8 cellular contexts compared by ENCODE assay signal in the genomic region with DNA sequence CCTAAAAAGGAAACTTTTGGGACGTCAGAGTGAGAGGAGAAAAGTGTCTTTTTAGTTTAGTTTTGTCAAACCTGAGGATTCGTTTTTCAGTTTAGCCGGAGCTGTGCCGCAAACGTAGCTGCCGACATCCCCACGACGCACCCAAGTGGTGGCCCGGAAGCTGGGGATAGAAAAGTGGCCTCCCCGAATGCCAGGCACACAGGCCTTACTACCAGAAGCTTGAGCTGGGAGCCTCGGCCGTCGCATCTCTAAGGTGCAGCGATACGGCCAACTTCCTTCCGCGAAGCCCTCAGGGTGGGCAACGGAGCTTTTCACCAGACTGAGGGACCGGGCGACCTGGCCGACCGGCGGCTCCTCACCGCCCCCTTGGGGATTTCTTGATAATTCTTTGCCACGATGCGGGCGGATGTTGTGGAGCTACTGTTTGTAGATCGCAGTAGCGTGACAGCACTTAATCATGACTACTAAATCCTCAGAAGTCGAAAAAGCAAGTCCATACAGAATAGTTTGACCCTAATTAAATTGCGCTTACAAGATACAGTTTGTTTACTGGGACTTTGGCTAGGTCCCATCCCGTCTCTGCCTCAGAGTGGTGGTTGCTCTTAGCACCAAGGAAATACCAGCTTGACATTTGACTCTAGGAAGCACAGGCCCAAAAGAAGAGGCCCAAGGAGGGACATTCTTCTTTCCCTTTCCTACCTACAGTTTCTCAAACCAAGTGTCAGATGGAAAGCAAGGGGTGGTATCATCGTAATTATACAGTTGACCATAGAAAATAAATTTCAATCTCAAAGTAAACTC. TPM values are rescaled to one million over a fixed set of nuclear protein-coding genes. Genes with fewer than 3 reads are reported as not detected.
DNase-seq lines count a peak whose midpoint lies in the region; ATAC-seq, FAIRE-seq and TF ChIP-seq lines count a peak whose summit lies in the region.

No MANE protein-coding gene starts in this region.

- H3K36me3 ChIP-seq in keratinocyte (ENCODE audit: control insufficient read depth in 2 of 2, extremely low read depth in 1 of 2, insufficient read depth in 2 of 2, low read length in 2 of 2): no peaks in the 10 kb centered on the region

- peak overlapping the region; percentile 93 for H3K9ac ChIP-seq in keratinocyte (ENCODE audit: control insufficient read depth, extremely low read depth, insufficient read depth, low read length)

- peak overlapping the region; percentile 88 for H3K4me3 Mint-ChIP-seq in central memory CD8-positive, alpha-beta T cell

- peaks cover 27% of the 10 kb centered on the region for H3K79me2 ChIP-seq in keratinocyte (ENCODE audit: control insufficient read depth, insufficient read depth, low read length)

- TF ChIP-seq CTCF in keratinocyte (optimal IDR thresholded peaks at IDR 0.05 in 1 of 3, IDR thresholded peaks at IDR 0.05 in 1 of 3, conservative IDR thresholded peaks at IDR 0.05 in 1 of 3; ENCODE audit: extremely low read depth in 1 of 3, insufficient read depth in 2 of 3, low read length in 3 of 3): peak; percentile 63 to 79 (median 70)

- H3K9me3 Mint-ChIP-seq in central memory CD8-positive, alpha-beta T cell: no peaks in the 10 kb centered on the region

- TF ChIP-seq POLR2A in GM19193 (IDR thresholded peaks at IDR 0.05; ENCODE audit: extremely low read depth, insufficient read depth, insufficient read length): peak; percentile 41

- dilution Hi-C loops in keratinocyte (cut with MboI; ENCODE audit: extremely low pct_ligation_motif_present, low sequenced_read_pairs): no loop called here

- H3K4me2 ChIP-seq in keratinocyte (ENCODE audit: control insufficient read depth, extremely low read depth, insufficient read depth, low read depth, low read length): peak overlapping the region; percentile 91

- H4K20me1 ChIP-seq in keratinocyte (ENCODE audit: control insufficient read depth, extremely low read depth, insufficient read depth, low read length): no peaks in the 10 kb centered on the region

- peaks cover 13% of the 10 kb centered on the region for H3K36me3 Mint-ChIP-seq in central memory CD8-positive, alpha-beta T cell (ENCODE audit: insufficient read depth)

- DNase-seq in AML-193 (lab: John Stamatoyannopoulos, UW): peak; percentile 70 to 77
- peak; percentile 84 for DNase-seq in NCI-H345 treated with DMSO at 0.1 percent for 48 hours (lab: John Stamatoyannopoulos, UW; ENCODE audit: unreplicated experiment)
- peak; percentile 81 to 84 for DNase-seq in central memory CD8-positive, alpha-beta T cell (ENCODE audit: low spot score in 2 of 2)
- DNase-seq in keratinocyte (ENCODE audit: low read depth, low spot score): no peak
- peak; percentile 74 for DNase-seq in stimulated activated CD4-positive, alpha-beta T cell treated with anti-CD3 and anti-CD28 coated beads, Interleukin-12 subunit alpha, Interleukin-12 subunit beta, amount 100 ng/mL, for 4 hours

- H3K27ac ChIP-seq in keratinocyte (ENCODE audit: control insufficient read depth, insufficient read depth, low read length): peak overlapping the region; percentile 96

- H3K27me3 Mint-ChIP-seq in central memory CD8-positive, alpha-beta T cell: no peaks in the 10 kb centered on the region

- ATAC-seq in HG03378 (IDR thresholded peaks at IDR 0.05; ENCODE audit: unreplicated experiment): peak; percentile 76
- ATAC-seq in activated CD4-positive, CD25-positive, alpha-beta regulatory T cell treated with anti-CD3 and anti-CD28 coated beads, Interleukin-2, amount 50 U/mL, for 24 hours: peak; percentile 76 to 78
- ATAC-seq in central memory CD8-positive, alpha-beta T cell (replicated peaks; ENCODE audit: extremely low read depth, poor library complexity, severe bottlenecking): peak; percentile 78

- peak; percentile 75 for FAIRE-seq in keratinocyte (lab: Jason Lieb, UNC)

- peak overlapping the region; percentile 68 to 85 (median 73) for H3K4me3 ChIP-seq in keratinocyte (ENCODE audit: control insufficient read depth in 2 of 3, extremely low read depth in 1 of 3, insufficient read depth in 2 of 3, low read depth in 1 of 3, low read length in 3 of 3)

- H3K27ac Mint-ChIP-seq in central memory CD8-positive, alpha-beta T cell (ENCODE audit: low read depth): peak overlapping the region; percentile 98

- peak overlapping the region; percentile 97 for H2AFZ ChIP-seq in keratinocyte (ENCODE audit: control insufficient read depth, low read length)

- peaks cover 35% of the 10 kb centered on the region for H3K4me1 Mint-ChIP-seq in central memory CD8-positive, alpha-beta T cell

- no peaks in the 10 kb centered on the region for H3K27me3 ChIP-seq in keratinocyte (ENCODE audit: control insufficient read depth, extremely low read depth, insufficient read depth, low read length)

- H3K4me1 ChIP-seq in keratinocyte (ENCODE audit: control insufficient read depth, extremely low read depth, insufficient read depth, low read length): peaks cover 4% of the 10 kb centered on the region

- H3K9me1 ChIP-seq in keratinocyte (ENCODE audit: control insufficient read depth, extremely low read depth, insufficient read depth, low read length): no peaks in the 10 kb centered on the region

- H3K9me3 ChIP-seq in keratinocyte (ENCODE audit: control insufficient read depth, low read depth, low read length): no peaks in the 10 kb centered on the region

RNA-seq across cellular contexts. Expression of a gene that starts 0.6 kb away (rescaled TPM):
- polyA plus RNA-seq in keratinocyte: 14.8 to 30.7 TPM (median 29.3 TPM) in 3 replicates
- polyA plus RNA-seq in keratinocyte (2011; ENCODE audit: low read depth): 13.4 TPM
- polyA plus RNA-seq in keratinocyte (2011; cell fraction: cytosol; rRNA removed): 10.8 and 31.0 TPM in 2 replicates
- polyA plus RNA-seq in keratinocyte (2011; cell fraction: nucleus; rRNA removed): 33.4 and 41.8 TPM in 2 replicates
- polyA plus RNA-seq in keratinocyte (2012; ENCODE audit: low replicate concordance): 16.0 and 25.9 TPM in 2 replicates
- 4.5 to 45.1 TPM (median 32.3 TPM) in 3 replicates for polyA minus RNA-seq in keratinocyte
- 15.2 TPM for polyA minus RNA-seq in keratinocyte (2011; cell fraction: cytosol; rRNA and poly(A)+ RNA removed)
- 10.9 and 26.3 TPM in 2 replicates for polyA minus RNA-seq in keratinocyte (2011; cell fraction: nucleus; rRNA and poly(A)+ RNA removed)

RNA-seq across cellular contexts. Expression of a gene that starts 30.7 kb away (rescaled TPM):
- 2.6 to 5.8 TPM (median 2.7 TPM) in 3 replicates for polyA plus RNA-seq in keratinocyte
- polyA plus RNA-seq in keratinocyte (2011; ENCODE audit: low read depth): 0.76 TPM
- 1.1 and 1.8 TPM in 2 replicates for polyA plus RNA-seq in keratinocyte (2011; cell fraction: cytosol; rRNA removed)
- polyA plus RNA-seq in keratinocyte (2011; cell fraction: nucleus; rRNA removed): 4.9 and 5.4 TPM in 2 replicates
- polyA plus RNA-seq in keratinocyte (2012; ENCODE audit: low replicate concordance): 1.1 and 1.5 TPM in 2 replicates
- polyA minus RNA-seq in keratinocyte: 0.23 to 5.5 TPM (median 2.5 TPM) in 3 replicates
- polyA minus RNA-seq in keratinocyte (2011; cell fraction: cytosol; rRNA and poly(A)+ RNA removed): 1.3 TPM
- polyA minus RNA-seq in keratinocyte (2011; cell fraction: nucleus; rRNA and poly(A)+ RNA removed): 2.1 and 4.0 TPM in 2 replicates
